Comparison of ENCODE assay signal across 15 cellular contexts in the genomic region with DNA sequence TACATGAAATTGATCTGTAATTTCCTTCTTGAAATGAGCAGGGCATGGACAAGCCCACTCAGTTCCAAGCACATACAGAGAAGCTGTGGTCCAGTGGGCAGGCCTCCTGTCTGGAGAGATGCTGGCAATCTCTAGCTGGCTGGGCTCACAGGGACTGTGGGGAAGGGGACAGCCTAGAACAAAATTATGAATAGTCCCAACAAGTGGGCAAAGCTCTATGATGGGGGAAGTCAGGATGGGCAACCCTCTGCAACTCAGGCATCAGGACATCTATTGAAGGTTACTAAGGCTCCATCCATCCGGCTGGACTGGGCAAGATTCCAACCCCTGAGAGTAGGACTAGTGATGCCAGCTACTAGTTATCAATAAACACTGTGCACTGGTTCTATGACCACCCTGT.
"Had no signal": no experiment of that assay in that cellular context is flagged by ENCODE, and none has a peak within 500 bp of the region (broad histone marks: within the 10 kb centered on the region; RNA-seq: fewer than 3 reads in every experiment).

No MANE protein-coding gene starts in this region.

- H3K36me3 ChIP-seq: gastrocnemius medialis, heart right ventricle, tibial nerve had no signal

- H3K4me3 Mint-ChIP-seq: activated B cell treated with CpG ODN at 0.5 μM for 24 hours; activated CD4-positive, alpha-beta T cell treated with anti-CD3 and anti-CD28 coated beads, Interleukin-2, amount 10 ng/mL, durations not matched to agents 24 days and 14 days; activated T-cell treated with anti-CD3 and anti-CD28 coated beads, Interleukin-2, amount 50 U/mL, for 72 hours had no signal

- DNase-seq: activated B cell treated with CpG ODN at 0.5 μM for 24 hours; activated CD4-positive, alpha-beta T cell treated with anti-CD3 and anti-CD28 coated beads, Interleukin-2, amount 10 ng/mL, durations not matched to agents 24 days and 14 days; activated T-cell treated with anti-CD3 and anti-CD28 coated beads, Interleukin-2, amount 50 U/mL, for 72 hours; effector CD8-positive, alpha-beta T cell; gastrocnemius medialis; heart right ventricle; left ventricle myocardium superior; mesendoderm; posterior cingulate gyrus; SK-N-SH; stimulated activated CD4-positive, alpha-beta T cell treated with anti-CD3 and anti-CD28 coated beads, Interleukin-4, amount 100 ng/mL, for 4 hours had no signal

- H3K9me2 ChIP-seq: SK-N-SH had no signal

- H3K27me3 ChIP-seq: gastrocnemius medialis, heart right ventricle, tibial nerve had no signal

- H3K9me3 Mint-ChIP-seq: activated B cell treated with CpG ODN at 0.5 μM for 24 hours; activated CD4-positive, alpha-beta T cell treated with anti-CD3 and anti-CD28 coated beads, Interleukin-2, amount 10 ng/mL, durations not matched to agents 24 days and 14 days; activated T-cell treated with anti-CD3 and anti-CD28 coated beads, Interleukin-2, amount 50 U/mL, for 72 hours had no signal

- H3K27ac ChIP-seq: coronary artery, epithelial cell of prostate, gastrocnemius medialis, tibial nerve had no signal

- H3K9ac ChIP-seq: SK-N-SH had no signal

- H3K4me2 ChIP-seq: SK-N-SH had no signal

- H3K27me3 Mint-ChIP-seq: activated B cell treated with CpG ODN at 0.5 μM for 24 hours; activated CD4-positive, alpha-beta T cell treated with anti-CD3 and anti-CD28 coated beads, Interleukin-2, amount 10 ng/mL, durations not matched to agents 24 days and 14 days had no signal

- H3K27ac Mint-ChIP-seq: activated B cell treated with CpG ODN at 0.5 μM for 24 hours; activated CD4-positive, alpha-beta T cell treated with anti-CD3 and anti-CD28 coated beads, Interleukin-2, amount 10 ng/mL, durations not matched to agents 24 days and 14 days had no signal

- ATAC-seq: activated T-cell treated with anti-CD3 and anti-CD28 coated beads, Interleukin-2, amount 50 U/mL, for 72 hours; gastrocnemius medialis had no signal

- H3K4me1 ChIP-seq: gastrocnemius medialis had no signal

- H3K9me3 ChIP-seq: gastrocnemius medialis, heart right ventricle, SK-N-SH, tibial nerve had no signal

- H3K4me3 ChIP-seq: coronary artery, gastrocnemius medialis, heart right ventricle, skin epidermis, tibial nerve had no signal
